In genomic region chr17:75693500-75694481, GRCh38 we compare ENCODE assay signal across 1 cellular context.
TF ChIP-seq lines count a peak whose summit lies in the region.

No MANE protein-coding gene starts in this region.

TF ChIP-seq in H1, 55 proteins besides CTCF, POLR2A, EP300 and RAD21:
- TF ChIP-seq SP1 (IDR thresholded peaks at IDR 0.05; ENCODE audit: low read depth, low read length) (0 out of 2 replicates have a peak, but pooled peaks have one; percentile 15), BRCA1 (IDR thresholded peaks at IDR 0.05; ENCODE audit: low read depth, low read length) (no peak), TAF1 (IDR thresholded peaks at IDR 0.05; ENCODE audit: low read depth, low read length) (0 out of 2 replicates have a peak, but pooled peaks have one; percentile 17), TBP (IDR thresholded peaks at IDR 0.05; ENCODE audit: low read depth, low read length) (no peak), SIN3A (conservative IDR thresholded peaks at IDR 0.05 in 1 of 2, IDR thresholded peaks at IDR 0.05 in 1 of 2; ENCODE audit: low read depth in 1 of 2, low read length in 2 of 2) (peak in 1 of 2 experiments; percentile 67; a peak in 1 of 4 replicates), CTBP2 (IDR thresholded peaks at IDR 0.05; ENCODE audit: borderline replicate concordance, insufficient read depth, insufficient read length, low read length) (no peak), SIX5 (IDR thresholded peaks at IDR 0.05; ENCODE audit: low read depth, low read length) (no peak), PHF8 (conservative IDR thresholded peaks at IDR 0.05; ENCODE audit: low read depth, low read length) (no peak), NANOG (IDR thresholded peaks at IDR 0.05; ENCODE audit: insufficient read depth, low read depth, low read length, poor library complexity, severe bottlenecking) (no peak), CREB1 (IDR thresholded peaks at IDR 0.05) (no peak), TEAD4 (IDR thresholded peaks at IDR 0.05; ENCODE audit: low read depth, low read length) (no peak), SIRT6 (IDR thresholded peaks at IDR 0.05; ENCODE audit: low read length) (no peak), KDM1A (IDR thresholded peaks at IDR 0.05; ENCODE audit: borderline replicate concordance, low read length) (no peak), HDAC6 (IDR thresholded peaks at IDR 0.05; ENCODE audit: low read depth, low read length) (no peak), POLR2AphosphoS5 (IDR thresholded peaks at IDR 0.05; ENCODE audit: low read depth, low read length) (peak; percentile 21; the same call in 1 of the 2 replicates), MAX (IDR thresholded peaks at IDR 0.05) (peak; percentile 74), CBX8 (IDR thresholded peaks at IDR 0.05; ENCODE audit: borderline replicate concordance, low read depth, low read length) (no peak), NRF1 (IDR thresholded peaks at IDR 0.05; ENCODE audit: low read depth, low read length) (no peak), SAP30 (IDR thresholded peaks at IDR 0.05; ENCODE audit: insufficient read depth, insufficient replicate concordance, low read length) (no peak), CBX5 (IDR thresholded peaks at IDR 0.05; ENCODE audit: low read depth, low read length) (no peak), YY1 (IDR thresholded peaks at IDR 0.05; ENCODE audit: low read depth, low read length) (no peak)
